Comparison of ENCODE assay signal across 20 cellular contexts in genomic region chr16:51003850-51004566, GRCh38.
A peak's percentile ranks its signal among the peaks of the same experiment; 100 is the strongest.
DNase-seq lines count a peak whose midpoint lies in the region; ATAC-seq and TF ChIP-seq lines count a peak whose summit lies in the region.
"Had no signal": no experiment of that assay in that cellular context is flagged by ENCODE, and none has a peak within 500 bp of the region (broad histone marks: within the 10 kb centered on the region; RNA-seq: fewer than 3 reads in every experiment).

No MANE protein-coding gene starts in this region.

- H2BK5ac ChIP-seq in IMR-90 (ENCODE audit: low read depth, low read length, poor library complexity, severe bottlenecking), result no peak overlapping the region

- H3K79me1 ChIP-seq in IMR-90 (ENCODE audit: low read depth in 1 of 2, low read length in 2 of 2), result no peaks in the 10 kb centered on the region

- H3K27me3 ChIP-seq in IMR-90 (ENCODE audit: control insufficient read depth, insufficient read depth, low read length) (no peaks in the 10 kb centered on the region), body of pancreas (no peaks in the 10 kb centered on the region), right lobe of liver (no peaks in the 10 kb centered on the region), psoas muscle (ENCODE audit: insufficient read depth in 3 of 3, low read length in 2 of 3) (peaks cover 0 to 2% (median 0%) of the 10 kb centered on the region in 3 donors)
- H3K27me3 ChIP-seq: BLaER1 treated with 17β-estradiol and CSF1 and Interleukin-3, amounts not matched to agents 10 nM and 100 nM had no signal

- no peak overlapping the region for H3K56ac ChIP-seq in IMR-90 (ENCODE audit: extremely low read depth, insufficient read depth, low read length)

- no peak overlapping the region for H4K5ac ChIP-seq in IMR-90 (ENCODE audit: low read depth, low read length)

- BruUV-seq in IMR-90 (replicated peaks; lab: Mats Ljungman, UMichigan), result no TSS peak

- dilution Hi-C loops in IMR-90 (cut with HindIII; ENCODE audit: low sequenced_read_pairs, unreplicated experiment), result no loop called here

- no peak overlapping the region for H2BK120ac ChIP-seq in IMR-90 (ENCODE audit: low read depth, low read length)

- H3K4me2 ChIP-seq in IMR-90 (ENCODE audit: low read depth, low read length), result no peak overlapping the region

- POLR2A ChIA-PET in IMR-90 (lab: Charles Lee; ENCODE audit: unreplicated experiment), result no interaction called here

- no peak overlapping the region for H3K23ac ChIP-seq in IMR-90 (ENCODE audit: low read depth, low read length)

- H3K4me1 Mint-ChIP-seq in HFFc6 (ENCODE audit: low read depth), result no peaks in the 10 kb centered on the region
- H3K4me1 Mint-ChIP-seq: B cell had no signal

- peaks cover 8% of the 10 kb centered on the region; the same call in 1 of the 2 replicates for H3K27me3 Mint-ChIP-seq in HFFc6 (ENCODE audit: insufficient read depth)

- no peaks in the 10 kb centered on the region for H3K4me1 ChIP-seq in IMR-90 (ENCODE audit: control insufficient read depth, insufficient read depth, low read length)
- peaks cover 25% of the 10 kb centered on the region for H3K4me1 ChIP-seq in body of pancreas
- peaks cover 0 to 53% (median 13%) of the 10 kb centered on the region in 4 donors for H3K4me1 ChIP-seq in right lobe of liver
- H3K4me1 ChIP-seq in psoas muscle, result no peaks in the 10 kb centered on the region

- WGBS in IMR-90 (ENCODE audit: extremely low coverage in 2 of 2, insufficient read length in 1 of 2), 2 experiments, result 64% methylated on average over 2 of the region's 5 CpGs; no CpG with 5 or more reads in 1 of the 2 experiments
- 50 to 54% methylated on average over 5 of the region's 5 CpGs for WGBS in body of pancreas, 2 donors
- 48% methylated on average over 4 of the region's 5 CpGs for WGBS in right lobe of liver (ENCODE audit: insufficient coverage, low coverage, low lambda C conversion rate, missing lambda C conversion rate)
- 69 to 74% (median 72%) methylated on average over 5 of the region's 5 CpGs for WGBS in psoas muscle, 3 donors

- intact Hi-C loops in IMR-90 (cut with micrococcal nuclease) (no loop called here), body of pancreas (cut with DNase I) (no loop called here), right lobe of liver (cut with DNase I) (no loop called here), psoas muscle (cut with DNase I) (loop anchor here in 1 of 2 donors (10.0 kb wide), 1 partner anchor 59 kb away; no protein-coding TSS in a partner anchor)

- H4K91ac ChIP-seq in IMR-90 (ENCODE audit: insufficient read depth, low read depth, low read length), result no peak overlapping the region

- no peaks in the 10 kb centered on the region for H3K9me1 ChIP-seq in IMR-90 (ENCODE audit: insufficient read depth, low read length)

- no peak for ATAC-seq in IMR-90 (ENCODE audit: low read depth)
- ATAC-seq in body of pancreas, result peak; percentile 69
- peak; percentile 87 to 97 (median 92) for ATAC-seq in right lobe of liver
- ATAC-seq in psoas muscle, result no peak
- ATAC-seq: CD8-positive, alpha-beta T cell; GM12878; HCT116 had no signal

- TF ChIP-seq CTCF in IMR-90 (conservative IDR thresholded peaks at IDR 0.05; ENCODE audit: low read depth, low read length) (no peak), body of pancreas (IDR thresholded peaks at IDR 0.05) (no peak), right lobe of liver (IDR thresholded peaks at IDR 0.05) (no peak), HFFc6 (IDR thresholded peaks at IDR 0.05) (no peak), psoas muscle (IDR thresholded peaks at IDR 0.05) (no peak)

- no peak overlapping the region for H3K14ac ChIP-seq in IMR-90 (replicated peaks; ENCODE audit: low read depth, low read length)

- H2BK20ac ChIP-seq in IMR-90 (ENCODE audit: low read depth, low read length), result no peak overlapping the region

- no peak overlapping the region for H3K4me3 Mint-ChIP-seq in HFFc6
- H3K4me3 Mint-ChIP-seq: B cell; CD8-positive, alpha-beta T cell had no signal

- H2AFZ ChIP-seq in IMR-90 (replicated peaks; ENCODE audit: low read length, poor library complexity), result no peak overlapping the region

- peaks cover 19% of the 10 kb centered on the region for H3K9me3 Mint-ChIP-seq in HFFc6

- H3K27ac Mint-ChIP-seq in HFFc6, result no peak overlapping the region
- H3K27ac Mint-ChIP-seq: B cell; CD8-positive, alpha-beta T cell had no signal

- H4K20me1 ChIP-seq in IMR-90 (ENCODE audit: insufficient read depth, low read length), result no peaks in the 10 kb centered on the region
- H4K20me1 ChIP-seq: BLaER1 treated with 17β-estradiol and CSF1 and Interleukin-3, amounts not matched to agents 10 nM and 100 nM had no signal

- H3K36me3 ChIP-seq in IMR-90 (ENCODE audit: control insufficient read depth, insufficient read depth, low read length), result no peaks in the 10 kb centered on the region
- H3K36me3 ChIP-seq in body of pancreas (replicated peaks in 1 of 2; ENCODE audit: insufficient read depth in 1 of 2, low read depth in 2 of 2), result no peaks in the 10 kb centered on the region
- no peaks in the 10 kb centered on the region for H3K36me3 ChIP-seq in right lobe of liver
- no peaks in the 10 kb centered on the region for H3K36me3 ChIP-seq in psoas muscle (ENCODE audit: insufficient read depth in 1 of 2, low read depth in 1 of 2)
- H3K36me3 ChIP-seq: BLaER1 treated with 17β-estradiol and CSF1 and Interleukin-3, amounts not matched to agents 10 nM and 100 nM had no signal

- DNase-seq in IMR-90 (no peak), NCI-H2029 (lab: John Stamatoyannopoulos, UW) (peak; percentile 9), body of pancreas (peak; percentile 41 to 60 (median 52)), right lobe of liver (peak; percentile 29 to 79 (median 69)), HFFc6 (no peak), psoas muscle (no peak), activated T-cell treated with anti-CD3 and anti-CD28 coated beads for 4 hours (no peak)
- no peak for DNase-seq in activated naive CD4-positive, alpha-beta T cell treated with anti-CD3 and anti-CD28 coated beads, Interleukin-2, amount 50 U/mL, for 16 hours
- DNase-seq: Calu3; CD8-positive, alpha-beta T cell; DMS 273 treated with DMSO at 0.1 percent for 48 hours; DMS53; DND-41; EL; GOT3; H7 had no signal

- H2AK5ac ChIP-seq in IMR-90 (ENCODE audit: low read depth, low read length), result no peak overlapping the region

- TF ChIP-seq POLR2A in IMR-90 (IDR thresholded peaks at IDR 0.05; ENCODE audit: low read depth, low read length) (no peak), body of pancreas (IDR thresholded peaks at IDR 0.05) (no peak), right lobe of liver (IDR thresholded peaks at IDR 0.05) (no peak)

- no peak for TF ChIP-seq RAD21 in IMR-90 (IDR thresholded peaks at IDR 0.05; ENCODE audit: low read length)

- H3K4me3 ChIP-seq in IMR-90 (ENCODE audit: insufficient read depth, low read depth, low read length) (no peak overlapping the region), body of pancreas (no peak overlapping the region), right lobe of liver (no peak overlapping the region), psoas muscle (no peak overlapping the region)
- H3K4me3 ChIP-seq: BLaER1 treated with 17β-estradiol and CSF1 and Interleukin-3, amounts not matched to agents 10 nM and 100 nM; GM12878 had no signal

- H3K27ac ChIP-seq in IMR-90 (ENCODE audit: insufficient read depth, low read length) (no peak overlapping the region), body of pancreas (peak overlapping the region in 3 of 4 donors; percentile 15 to 52 (median 42)), right lobe of liver (peak overlapping the region in 2 of 3 donors; percentile 35 to 45), psoas muscle (no peak overlapping the region)
- H3K27ac ChIP-seq: BLaER1 treated with 17β-estradiol and CSF1 and Interleukin-3, amounts not matched to agents 10 nM and 100 nM had no signal

- H3K18ac ChIP-seq in IMR-90 (ENCODE audit: low read depth, low read length), result no peak overlapping the region

- H2AK9ac ChIP-seq in IMR-90 (replicated peaks; ENCODE audit: low read depth, low read length, poor library complexity), result peak overlapping the region; percentile 71

- H3K9me3 ChIP-seq in IMR-90 (ENCODE audit: control insufficient read depth, insufficient read depth, low read length) (no peaks in the 10 kb centered on the region), body of pancreas (peaks cover 0 to under 1% (median 0%) of the 10 kb centered on the region in 3 donors), right lobe of liver (no peaks in the 10 kb centered on the region), psoas muscle (no peaks in the 10 kb centered on the region)

- H3K9ac ChIP-seq in IMR-90 (ENCODE audit: low read depth, low read length), result no peak overlapping the region
- H3K9ac ChIP-seq: BLaER1 treated with 17β-estradiol and CSF1 and Interleukin-3, amounts not matched to agents 10 nM and 100 nM had no signal

- H3K36me3 Mint-ChIP-seq in HFFc6 (ENCODE audit: low read depth), result 0 out of 2 replicates have a peak, but pooled peaks cover 6% of the 10 kb centered on the region
- H3K36me3 Mint-ChIP-seq: CD8-positive, alpha-beta T cell had no signal

- H4K8ac ChIP-seq in IMR-90 (ENCODE audit: low read depth in 2 of 2, low read length in 2 of 2), result no peak overlapping the region

- CTCF ChIA-PET in IMR-90 (lab: Yijun Ruan, JAX), result no interaction called here

- in situ Hi-C loops in IMR-90 (cut with MboI; ENCODE audit: low sequenced_read_pairs), result no loop called here

- H2BK15ac ChIP-seq in IMR-90 (ENCODE audit: low read depth, low read length), result no peak overlapping the region

- no peak overlapping the region for H3K4ac ChIP-seq in IMR-90 (ENCODE audit: low read depth, low read length)

TF ChIP-seq in IMR-90, 13 proteins besides CTCF, POLR2A, EP300 and RAD21:
- TF ChIP-seq BHLHE40 (IDR thresholded peaks at IDR 0.05; ENCODE audit: low read depth, low read length), result no peak
- no peak for TF ChIP-seq NFE2L2 (IDR thresholded peaks at IDR 0.05; ENCODE audit: low read depth, low read length)
- no peak for TF ChIP-seq RCOR1 (IDR thresholded peaks at IDR 0.05; ENCODE audit: insufficient replicate concordance, low read length)
- no peak for TF ChIP-seq FOS (IDR thresholded peaks at IDR 0.05; ENCODE audit: low read depth, low read length)
- no peak for TF ChIP-seq CHD1 (IDR thresholded peaks at IDR 0.05; ENCODE audit: low read depth, low read length)
- TF ChIP-seq MAZ (IDR thresholded peaks at IDR 0.05; ENCODE audit: borderline replicate concordance, low read depth, low read length), result no peak
- TF ChIP-seq MAFK (IDR thresholded peaks at IDR 0.05; ENCODE audit: low read depth, low read length), result no peak
- no peak for TF ChIP-seq MXI1 (IDR thresholded peaks at IDR 0.05; ENCODE audit: borderline replicate concordance, low read depth, low read length)
- no peak for TF ChIP-seq ELK1 (IDR thresholded peaks at IDR 0.05; ENCODE audit: borderline replicate concordance, low read depth, low read length)

Comparison
In these comparisons a context has a peak if more than half of its experiments do, and no peak if none do; other contexts are left out.
1. ATAC-seq: peak in body of pancreas (single experiment) and right lobe of liver (4 of 4); none in IMR-90 (single experiment) and psoas muscle (0 of 4).
2. DNase-seq: peak in NCI-H2029 (single experiment), body of pancreas (4 of 4) and right lobe of liver (3 of 3); none in IMR-90 (single experiment), HFFc6 (single experiment), psoas muscle (0 of 2), activated T-cell treated with anti-CD3 and anti-CD28 coated beads for 4 hours (single experiment) and activated naive CD4-positive, alpha-beta T cell treated with anti-CD3 and anti-CD28 coated beads, Interleukin-2, amount 50 U/mL, for 16 hours (single experiment).
3. H3K27ac ChIP-seq: peak in body of pancreas (3 of 4) and right lobe of liver (2 of 3); none in IMR-90 (single experiment) and psoas muscle (single experiment).